ENCODE assay signal across 16 cellular contexts in the genomic region with DNA sequence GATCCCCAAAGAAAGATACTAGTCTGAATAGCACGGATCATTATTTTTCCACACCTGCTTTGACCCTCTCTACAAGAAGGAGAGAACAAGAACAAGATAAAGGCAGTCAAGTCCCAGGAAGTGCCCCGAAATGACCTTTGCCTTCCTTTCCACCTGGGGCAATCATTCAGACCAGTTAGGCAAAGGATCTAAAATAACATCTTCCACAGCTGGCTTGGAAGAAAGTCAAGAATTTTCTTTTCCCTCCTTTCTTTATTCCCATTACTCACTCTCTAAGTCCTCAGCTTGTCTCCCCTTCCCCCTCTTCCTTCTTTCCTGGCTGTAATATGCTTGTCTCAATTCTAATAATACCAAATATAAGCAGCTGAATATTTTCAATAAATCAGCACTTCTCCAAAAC.
DNase-seq lines count a peak whose midpoint lies in the region; ATAC-seq and TF ChIP-seq lines count a peak whose summit lies in the region.
"Had no signal": no experiment of that assay in that cellular context is flagged by ENCODE, and none has a peak within 500 bp of the region (broad histone marks: within the 10 kb centered on the region; RNA-seq: fewer than 3 reads in every experiment).

No MANE protein-coding gene starts in this region.

- no peaks in the 10 kb centered on the region for H3K36me3 Mint-ChIP-seq in activated T-helper 1 cell treated with anti-CD3 and anti-CD28 coated beads, Interleukin-12 subunit alpha, Interleukin-12 subunit beta, Interleukin-2, Interleukin-4 antibody, amounts not matched to agents 30 ng/mL and 10 ng/mL and 1 ng/mL, durations not matched to agents 14 hours and 24 hours and 36 hours (ENCODE audit: low read depth)
- H3K36me3 Mint-ChIP-seq in activated naive CD8-positive, alpha-beta T cell treated with anti-CD3 and anti-CD28 coated beads, Interleukin-2, amount 50 U/mL, for 24 hours (ENCODE audit: low read depth), result no peaks in the 10 kb centered on the region

- H3K79me2 ChIP-seq in fibroblast of lung (ENCODE audit: control insufficient read depth, insufficient read depth, low read length), result no peaks in the 10 kb centered on the region

- H3K4me3 Mint-ChIP-seq in activated T-helper 1 cell treated with anti-CD3 and anti-CD28 coated beads, Interleukin-12 subunit alpha, Interleukin-12 subunit beta, Interleukin-2, Interleukin-4 antibody, amounts not matched to agents 30 ng/mL and 10 ng/mL and 1 ng/mL, durations not matched to agents 14 hours and 24 hours and 36 hours, result no peak overlapping the region
- H3K4me3 Mint-ChIP-seq in activated naive CD8-positive, alpha-beta T cell treated with anti-CD3 and anti-CD28 coated beads, Interleukin-2, amount 50 U/mL, for 24 hours, result no peak overlapping the region
- H3K4me3 Mint-ChIP-seq: natural killer cell treated with Interleukin-12 subunit alpha and Interleukin-12 subunit beta and Interleukin-15 and Interleukin-18, amount 100 ng/mL, for 72 hours had no signal

- H3K27me3 Mint-ChIP-seq in activated T-helper 1 cell treated with anti-CD3 and anti-CD28 coated beads, Interleukin-12 subunit alpha, Interleukin-12 subunit beta, Interleukin-2, Interleukin-4 antibody, amounts not matched to agents 30 ng/mL and 10 ng/mL and 1 ng/mL, durations not matched to agents 14 hours and 24 hours and 36 hours (ENCODE audit: insufficient read depth), result no peaks in the 10 kb centered on the region
- H3K27me3 Mint-ChIP-seq in activated naive CD8-positive, alpha-beta T cell treated with anti-CD3 and anti-CD28 coated beads, Interleukin-2, amount 50 U/mL, for 24 hours, result no peaks in the 10 kb centered on the region

- H3K4ac ChIP-seq in neuronal stem cell (ENCODE audit: low read length), result no peak overlapping the region

- no peak overlapping the region for H2AK5ac ChIP-seq in neuronal stem cell (ENCODE audit: low read depth, low read length)

- H3K14ac ChIP-seq in neuronal stem cell (ENCODE audit: low read length), result no peak overlapping the region

- no peak overlapping the region for H2BK15ac ChIP-seq in neuronal stem cell (ENCODE audit: low read length)

- H2BK120ac ChIP-seq in neuronal stem cell (ENCODE audit: low read depth, low read length), result no peak overlapping the region

- WGBS in neuronal stem cell (ENCODE audit: extremely low coverage in 2 of 2, insufficient read length in 2 of 2, insufficient replicate concordance in 1 of 2), 2 donors, result no CpG with 5 or more reads among the region's 2 CpGs

- H3K9me3 ChIP-seq in SJCRH30 (replicated peaks), result no peaks in the 10 kb centered on the region
- H3K9me3 ChIP-seq in fibroblast of lung (ENCODE audit: control insufficient read depth, insufficient read depth, low read depth, low read length), result no peaks in the 10 kb centered on the region
- H3K9me3 ChIP-seq in neuronal stem cell (replicated peaks in 1 of 2; ENCODE audit: control insufficient read depth in 2 of 2, insufficient read depth in 1 of 2, low read depth in 1 of 2, low read length in 2 of 2), result peaks cover 0 to 6% of the 10 kb centered on the region in 2 donors
- H3K9me3 ChIP-seq: HAP-1, suprapubic skin had no signal

- H2BK12ac ChIP-seq in neuronal stem cell (ENCODE audit: low read length), result no peak overlapping the region

- peak overlapping the region; percentile 0 for H3K4me2 ChIP-seq in fibroblast of lung (ENCODE audit: extremely low read depth, insufficient read depth, low read length)
- no peak overlapping the region for H3K4me2 ChIP-seq in neuronal stem cell (ENCODE audit: insufficient read depth, low read length, poor library complexity, severe bottlenecking)
- H3K4me2 ChIP-seq: BLaER1, PC-9 had no signal

- no peak overlapping the region for H3K27ac Mint-ChIP-seq in activated T-helper 1 cell treated with anti-CD3 and anti-CD28 coated beads, Interleukin-12 subunit alpha, Interleukin-12 subunit beta, Interleukin-2, Interleukin-4 antibody, amounts not matched to agents 30 ng/mL and 10 ng/mL and 1 ng/mL, durations not matched to agents 14 hours and 24 hours and 36 hours
- no peak overlapping the region for H3K27ac Mint-ChIP-seq in activated naive CD8-positive, alpha-beta T cell treated with anti-CD3 and anti-CD28 coated beads, Interleukin-2, amount 50 U/mL, for 24 hours
- H3K27ac Mint-ChIP-seq: natural killer cell treated with Interleukin-12 subunit alpha and Interleukin-12 subunit beta and Interleukin-15 and Interleukin-18, amount 100 ng/mL, for 72 hours had no signal

- H2AFZ ChIP-seq in fibroblast of lung (ENCODE audit: low read length) (no peak overlapping the region), neuronal stem cell (ENCODE audit: low read length) (peak overlapping the region; percentile 57)
- H2AFZ ChIP-seq: PC-9 had no signal

- H3K79me1 ChIP-seq in neuronal stem cell (ENCODE audit: low read depth, low read length), result no peaks in the 10 kb centered on the region

- no peak overlapping the region for H3K9ac ChIP-seq in fibroblast of lung (ENCODE audit: insufficient read depth, low read length)
- no peak overlapping the region for H3K9ac ChIP-seq in neuronal stem cell (ENCODE audit: low read depth, low read length, poor library complexity)
- H3K9ac ChIP-seq: BLaER1 had no signal

- H3K4me1 ChIP-seq in SJCRH30 (peaks cover 31% of the 10 kb centered on the region), fibroblast of lung (ENCODE audit: control insufficient read depth, extremely low read depth, insufficient read depth, low read length) (peaks cover 21% of the 10 kb centered on the region), neuronal stem cell (ENCODE audit: control insufficient read depth in 2 of 2, insufficient read depth in 1 of 2, low read depth in 1 of 2, low read length in 2 of 2) (peaks cover 0 to 1% of the 10 kb centered on the region in 2 donors)
- H3K4me1 ChIP-seq: HAP-1 had no signal

- H3K36me3 ChIP-seq in SJCRH30 (no peaks in the 10 kb centered on the region), fibroblast of lung (ENCODE audit: control insufficient read depth, insufficient read depth, low read length) (no peaks in the 10 kb centered on the region), neuronal stem cell (replicated peaks in 1 of 2; ENCODE audit: control insufficient read depth in 2 of 2, insufficient read depth in 2 of 2, low read length in 2 of 2) (no peaks in the 10 kb centered on the region)
- H3K36me3 ChIP-seq: BLaER1, HAP-1, left ventricle myocardium inferior, suprapubic skin had no signal

- H3K27me3 ChIP-seq in SJCRH30 (no peaks in the 10 kb centered on the region), fibroblast of lung (ENCODE audit: control insufficient read depth, insufficient read depth, low read length) (no peaks in the 10 kb centered on the region), neuronal stem cell (ENCODE audit: control insufficient read depth in 3 of 3, insufficient read depth in 3 of 3, low read depth in 1 of 3, low read length in 3 of 3) (no peaks in the 10 kb centered on the region)
- H3K27me3 ChIP-seq: BLaER1, suprapubic skin had no signal

- no peak overlapping the region for H2BK5ac ChIP-seq in neuronal stem cell (ENCODE audit: low read length)

- ATAC-seq in HG02763 (IDR thresholded peaks at IDR 0.05; ENCODE audit: unreplicated experiment), result no peak
- no peak for ATAC-seq in activated naive CD8-positive, alpha-beta T cell treated with anti-CD3 and anti-CD28 coated beads, Interleukin-2, amount 50 U/mL, for 24 hours
- ATAC-seq: activated CD4-positive, CD25-positive, alpha-beta regulatory T cell treated with anti-CD3 and anti-CD28 coated beads, Interleukin-2, amount 50 U/mL, for 24 hours; natural killer cell treated with Interleukin-12 subunit alpha and Interleukin-12 subunit beta and Interleukin-15 and Interleukin-18, amount 100 ng/mL, for 72 hours had no signal

- no peaks in the 10 kb centered on the region for H3K9me3 Mint-ChIP-seq in activated T-helper 1 cell treated with anti-CD3 and anti-CD28 coated beads, Interleukin-12 subunit alpha, Interleukin-12 subunit beta, Interleukin-2, Interleukin-4 antibody, amounts not matched to agents 30 ng/mL and 10 ng/mL and 1 ng/mL, durations not matched to agents 14 hours and 24 hours and 36 hours
- peaks cover 4% of the 10 kb centered on the region for H3K9me3 Mint-ChIP-seq in activated naive CD8-positive, alpha-beta T cell treated with anti-CD3 and anti-CD28 coated beads, Interleukin-2, amount 50 U/mL, for 24 hours
- H3K9me3 Mint-ChIP-seq: natural killer cell treated with Interleukin-12 subunit alpha and Interleukin-12 subunit beta and Interleukin-15 and Interleukin-18, amount 100 ng/mL, for 72 hours had no signal

- H4K20me1 ChIP-seq in fibroblast of lung (ENCODE audit: control insufficient read depth, extremely low read depth, insufficient read depth, low read length), result no peaks in the 10 kb centered on the region
- H4K20me1 ChIP-seq: BLaER1 had no signal

- no peak overlapping the region for H3K18ac ChIP-seq in neuronal stem cell (ENCODE audit: low read length)

- DNase-seq in H4 (ENCODE audit: low spot score), result peak; percentile 22
- DNase-seq in SJCRH30, result peak; percentile 67 to 85
- DNase-seq in fibroblast of lung (ENCODE audit: low read depth in 2 of 2), result peak; percentile 64 to 68
- DNase-seq in neuronal stem cell (ENCODE audit: low spot score), result no peak
- DNase-seq in activated T-helper 1 cell treated with anti-CD3 and anti-CD28 coated beads, Interleukin-12 subunit alpha, Interleukin-12 subunit beta, Interleukin-2, Interleukin-4 antibody, amounts not matched to agents 30 ng/mL and 10 ng/mL and 1 ng/mL, durations not matched to agents 14 hours and 24 hours and 36 hours (ENCODE audit: low spot score), result no peak
- DNase-seq in activated naive CD8-positive, alpha-beta T cell treated with anti-CD3 and anti-CD28 coated beads, Interleukin-2, amount 50 U/mL, for 24 hours, result no peak
- DNase-seq in SHP77 treated with DMSO at 0.1 percent for 48 hours (lab: John Stamatoyannopoulos, UW), result no peak
- DNase-seq: activated naive CD4-positive, alpha-beta T cell treated with anti-CD3 and anti-CD28 coated beads, Interleukin-2, amount 50 U/mL, for 16 hours; left ventricle myocardium inferior; PC-9 had no signal

- no peak overlapping the region for H4K8ac ChIP-seq in neuronal stem cell (ENCODE audit: low read depth, low read length)

- H3K4me3 ChIP-seq in SJCRH30 (no peak overlapping the region), fibroblast of lung (replicated peaks in 1 of 4; ENCODE audit: control extremely low read depth in 1 of 4, insufficient read depth in 1 of 4, low read depth in 3 of 4, low read length in 4 of 4) (no peak overlapping the region), neuronal stem cell (ENCODE audit: low read length in 2 of 2) (no peak overlapping the region)
- H3K4me3 ChIP-seq: BLaER1, HAP-1, left ventricle myocardium inferior, PC-9, suprapubic skin had no signal

- TF ChIP-seq CTCF in fibroblast of lung (conservative IDR thresholded peaks at IDR 0.05 in 1 of 2, IDR thresholded peaks at IDR 0.05 in 1 of 2; ENCODE audit: low read depth in 1 of 2, low read length in 2 of 2), result no peak

- H4K91ac ChIP-seq in neuronal stem cell (ENCODE audit: low read depth, low read length, poor library complexity), result no peak overlapping the region

- H3K27ac ChIP-seq in SJCRH30 (peak overlapping the region; percentile 40), fibroblast of lung (ENCODE audit: insufficient read depth, low read length) (no peak overlapping the region), neuronal stem cell (replicated peaks; ENCODE audit: low read length) (no peak overlapping the region)
- H3K27ac ChIP-seq: BLaER1, left ventricle myocardium inferior, PC-9, suprapubic skin had no signal

- H3K4me1 Mint-ChIP-seq in activated T-helper 1 cell treated with anti-CD3 and anti-CD28 coated beads, Interleukin-12 subunit alpha, Interleukin-12 subunit beta, Interleukin-2, Interleukin-4 antibody, amounts not matched to agents 30 ng/mL and 10 ng/mL and 1 ng/mL, durations not matched to agents 14 hours and 24 hours and 36 hours (ENCODE audit: low read depth), result peaks cover 2% of the 10 kb centered on the region
- peaks cover 7% of the 10 kb centered on the region for H3K4me1 Mint-ChIP-seq in activated naive CD8-positive, alpha-beta T cell treated with anti-CD3 and anti-CD28 coated beads, Interleukin-2, amount 50 U/mL, for 24 hours

- intact Hi-C loops in activated T-helper 1 cell treated with anti-CD3 and anti-CD28 coated beads, Interleukin-12 subunit alpha, Interleukin-12 subunit beta, Interleukin-2, Interleukin-4 antibody, amounts not matched to agents 30 ng/mL and 10 ng/mL and 1 ng/mL, durations not matched to agents 14 hours and 24 hours and 36 hours (cut with micrococcal nuclease), result loop anchor here (1.0 to 2.0 kb wide), 2 partner anchors 46 to 109 kb away; no protein-coding TSS in a partner anchor

- H3K23ac ChIP-seq in neuronal stem cell (ENCODE audit: low read depth, low read length, poor library complexity), result no peak overlapping the region

Comparison
In these comparisons a context has a peak if more than half of its experiments do, and no peak if none do; other contexts are left out.
1. DNase-seq: peak in H4 (single experiment), SJCRH30 (2 of 2) and fibroblast of lung (2 of 2); none in neuronal stem cell (single experiment), activated T-helper 1 cell treated with anti-CD3 and anti-CD28 coated beads, Interleukin-12 subunit alpha, Interleukin-12 subunit beta, Interleukin-2, Interleukin-4 antibody, amounts not matched to agents 30 ng/mL and 10 ng/mL and 1 ng/mL, durations not matched to agents 14 hours and 24 hours and 36 hours (single experiment), activated naive CD8-positive, alpha-beta T cell treated with anti-CD3 and anti-CD28 coated beads, Interleukin-2, amount 50 U/mL, for 24 hours (single experiment) and SHP77 treated with DMSO at 0.1 percent for 48 hours (single experiment).